8 cellular contexts compared by ENCODE assay signal in genomic region chr16:4323845-4324478, GRCh38. TPM values are rescaled to one million over a fixed set of nuclear protein-coding genes. Genes with fewer than 3 reads are reported as not detected.
DNase-seq lines count a peak whose midpoint lies in the region; ATAC-seq and TF ChIP-seq lines count a peak whose summit lies in the region.

No MANE protein-coding gene starts in this region.

- POLR2A ChIA-PET in Panc1 (lab: Charles Lee) (no interaction called here), OCI-LY7 (lab: Charles Lee) (no interaction called here)

- no peaks in the 10 kb centered on the region for H3K36me3 Mint-ChIP-seq in neural crest cell (ENCODE audit: low read depth)

- H3K27ac ChIP-seq in ACC112 (ENCODE audit: low read depth, low read length) = no peak overlapping the region; the same call in 1 of the 2 replicates
- peak overlapping the region; percentile 92 for H3K27ac ChIP-seq in Panc1 (ENCODE audit: low read length)
- no peak overlapping the region for H3K27ac ChIP-seq in OCI-LY7 (ENCODE audit: low read depth, low read length, poor library complexity, severe bottlenecking)

- H2AFZ ChIP-seq in ACC112 (ENCODE audit: low read length, unreplicated experiment) = no peak overlapping the region
- H2AFZ ChIP-seq in OCI-LY7 (ENCODE audit: low read length) = no peak overlapping the region

- H3K9me3 ChIP-seq in Panc1 (ENCODE audit: control insufficient read depth, insufficient read depth, low read depth, low read length) = no peaks in the 10 kb centered on the region
- H3K9me3 ChIP-seq in OCI-LY7 (ENCODE audit: low read length) = no peaks in the 10 kb centered on the region

- peak overlapping the region; percentile 77 for H3K4me3 Mint-ChIP-seq in neural crest cell

- in situ Hi-C loops in Panc1 (cut with HindIII; ENCODE audit: low pct_unique_long_range_greater_than_20kb, low sequenced_read_pairs) = no loop called here

- no peaks in the 10 kb centered on the region for H3K9me3 Mint-ChIP-seq in neural crest cell

- H3K36me3 ChIP-seq in ACC112 (ENCODE audit: insufficient read depth, low read length) = no peaks in the 10 kb centered on the region
- H3K36me3 ChIP-seq in Panc1 (ENCODE audit: control insufficient read depth, insufficient read depth, low read length) = no peaks in the 10 kb centered on the region
- no peaks in the 10 kb centered on the region for H3K36me3 ChIP-seq in OCI-LY7 (ENCODE audit: insufficient read depth, low read length)

- no peaks in the 10 kb centered on the region for H3K9me2 ChIP-seq in OCI-LY7 (ENCODE audit: insufficient read depth, low read length)

- intact Hi-C loops in Panc1 (cut with micrococcal nuclease; ENCODE audit: unreplicated experiment) (no loop called here), OCI-LY7 (cut with micrococcal nuclease; ENCODE audit: unreplicated experiment) (no loop called here)

- no peak for DNase-seq in Panc1 (ENCODE audit: low read depth, low spot score)
- peak; percentile 67 for DNase-seq in fibroblast of the aortic adventitia (ENCODE audit: low read depth)
- DNase-seq in neural crest cell (ENCODE audit: low read depth, low spot score) = peak; percentile 39
- DNase-seq in NCI-H524 treated with DMSO at 0.1 percent for 48 hours (lab: John Stamatoyannopoulos, UW) = no peak
- no peak for DNase-seq in OCI-LY7 (ENCODE audit: low spot score)
- no peak for DNase-seq in mesenteric fat pad (ENCODE audit: low spot score)
- no peak for DNase-seq in T-helper 1 cell

- CTCF ChIA-PET in Panc1 (lab: Charles Lee) (interaction anchor here (0.6 to 3.3 kb wide), 4 partner anchors 9 to 123 kb away, joined by 3 to 12 read pairs (median 5); no protein-coding TSS in a partner anchor), OCI-LY7 (lab: Charles Lee; ENCODE audit: unreplicated experiment) (no interaction called here)

- TF ChIP-seq CTCF in Panc1 (IDR thresholded peaks at IDR 0.05) (no peak), fibroblast of the aortic adventitia (IDR thresholded peaks at IDR 0.05; ENCODE audit: insufficient read depth, low read length) (no peak), neural crest cell (conservative IDR thresholded peaks at IDR 0.05) (no peak), OCI-LY7 (conservative IDR thresholded peaks at IDR 0.05; ENCODE audit: low read length) (no peak)

- peak overlapping the region; percentile 86 for H3K27ac Mint-ChIP-seq in neural crest cell (ENCODE audit: unreplicated experiment)

- peaks cover 9% of the 10 kb centered on the region for H3K4me1 Mint-ChIP-seq in neural crest cell

- H3K27me3 Mint-ChIP-seq in neural crest cell (ENCODE audit: low read depth) = no peaks in the 10 kb centered on the region

- H3K79me2 ChIP-seq in ACC112 (ENCODE audit: control insufficient read depth, insufficient read depth, low read length, unreplicated experiment) (peaks cover 87% of the 10 kb centered on the region), OCI-LY7 (ENCODE audit: insufficient read depth, low read depth, low read length) (no peaks in the 10 kb centered on the region)

- H3K4me1 ChIP-seq in ACC112 (ENCODE audit: control insufficient read depth, insufficient read depth, low read length, unreplicated experiment) (peaks cover 49% of the 10 kb centered on the region), Panc1 (ENCODE audit: control insufficient read depth, insufficient read depth, low read length) (peaks cover 95% of the 10 kb centered on the region), OCI-LY7 (ENCODE audit: insufficient read depth, low read length, poor library complexity, severe bottlenecking) (peaks cover 15% of the 10 kb centered on the region)

- peak; percentile 62 for ATAC-seq in Panc1

- H3K27me3 ChIP-seq in ACC112 (ENCODE audit: insufficient read depth, low read length) (no peaks in the 10 kb centered on the region), Panc1 (ENCODE audit: control insufficient read depth, insufficient read depth, low read length) (no peaks in the 10 kb centered on the region)

- no TSS peak for BruUV-seq in Panc1 (replicated peaks; lab: Mats Ljungman, UMichigan)
- BruUV-seq in OCI-LY7 (replicated peaks; lab: Mats Ljungman, UMichigan) = no TSS peak

- H3K4me3 ChIP-seq in ACC112 (ENCODE audit: low read depth, low read length) (0 out of 2 replicates have a peak overlapping the region, but pooled peaks have one; percentile 23), Panc1 (ENCODE audit: low read depth in 2 of 2, low read length in 2 of 2) (peak overlapping the region; percentile 6 to 30; a peak in 3 of 4 replicates), fibroblast of the aortic adventitia (ENCODE audit: low read depth, low read length) (no peak overlapping the region), OCI-LY7 (ENCODE audit: low read depth, low read length, poor library complexity, severe bottlenecking) (no peak overlapping the region)

- no peak overlapping the region for H3K4me2 ChIP-seq in OCI-LY7 (ENCODE audit: low read length)

- no peaks in the 10 kb centered on the region for H4K20me1 ChIP-seq in OCI-LY7 (ENCODE audit: insufficient read depth, low read length)

RNA-seq across cellular contexts. Expression of gene GLIS2, which starts 8.1 kb away (rescaled TPM):
- total RNA-seq in Panc1 (2021; ENCODE audit: unreplicated experiment) (87.3 TPM), fibroblast of the aortic adventitia (ENCODE audit: low replicate concordance) (3.3 and 6.6 TPM in 2 replicates), neural crest cell (17.2 and 17.4 TPM in 2 replicates), OCI-LY7 (2022) (0.08 TPM in 1 of 2 replicates, not detected in the other), mesenteric fat pad (14.2 TPM)
- polyA plus RNA-seq in Panc1 (2012; ENCODE audit: insufficient read length) = 78.7 TPM
- total RNA-seq in OCI-LY7 (2014; rRNA removed; shearing (Covaris generic)) = not detected in 2 replicates

RNA-seq across cellular contexts. Expression of gene PAM16, which starts 27.2 kb away (rescaled TPM):
- total RNA-seq in Panc1 (2021; ENCODE audit: unreplicated experiment) = 104 TPM
- 105 TPM for polyA plus RNA-seq in Panc1 (2012; ENCODE audit: insufficient read length)
- total RNA-seq in fibroblast of the aortic adventitia (ENCODE audit: low replicate concordance) = 5.0 and 20.2 TPM in 2 replicates
- 36.2 and 43.3 TPM in 2 replicates for total RNA-seq in neural crest cell
- total RNA-seq in OCI-LY7 (2014; rRNA removed; shearing (Covaris generic)) = 80.6 and 92.1 TPM in 2 replicates
- 77.4 and 82.4 TPM in 2 replicates for total RNA-seq in OCI-LY7 (2022)
- 38.2 TPM for total RNA-seq in mesenteric fat pad

RNA-seq across cellular contexts. Expression of gene VASN, which starts 47.7 kb away (rescaled TPM):
- total RNA-seq in Panc1 (2021; ENCODE audit: unreplicated experiment) (33.5 TPM), fibroblast of the aortic adventitia (ENCODE audit: low replicate concordance) (130 and 136 TPM in 2 replicates), neural crest cell (0.91 and 1.2 TPM in 2 replicates), OCI-LY7 (2022) (not detected in 2 replicates), mesenteric fat pad (26.6 TPM)
- polyA plus RNA-seq in Panc1 (2012; ENCODE audit: insufficient read length) = 34.7 TPM
- total RNA-seq in OCI-LY7 (2014; rRNA removed; shearing (Covaris generic)) = not detected in 2 replicates

RNA-seq across cellular contexts. Expression of gene TFAP4, which starts 51.1 kb away (rescaled TPM):
- 11.1 TPM for total RNA-seq in Panc1 (2021; ENCODE audit: unreplicated experiment)
- polyA plus RNA-seq in Panc1 (2012; ENCODE audit: insufficient read length) = 18.7 TPM
- total RNA-seq in fibroblast of the aortic adventitia (ENCODE audit: low replicate concordance) = 5.5 and 10.6 TPM in 2 replicates
- 36.9 and 37.9 TPM in 2 replicates for total RNA-seq in neural crest cell
- 30.8 and 41.2 TPM in 2 replicates for total RNA-seq in OCI-LY7 (2014; rRNA removed; shearing (Covaris generic))
- total RNA-seq in OCI-LY7 (2022) = 41.9 and 43.2 TPM in 2 replicates
- 8.2 TPM for total RNA-seq in mesenteric fat pad

Comparison
In these comparisons a context has a peak if more than half of its experiments do, and no peak if none do; other contexts are left out.
1. H3K4me3 ChIP-seq: peak in ACC112 (single experiment) and Panc1 (2 of 2); none in fibroblast of the aortic adventitia (single experiment) and OCI-LY7 (single experiment).
2. DNase-seq: peak in fibroblast of the aortic adventitia (single experiment) and neural crest cell (single experiment); none in Panc1 (single experiment), NCI-H524 treated with DMSO at 0.1 percent for 48 hours (single experiment), OCI-LY7 (single experiment), mesenteric fat pad (single experiment) and T-helper 1 cell (0 of 5).
3. RNA of gene VASN, which starts 47.7 kb away (total RNA-seq): 130 to 136 TPM in fibroblast of the aortic adventitia, 33.5 TPM in Panc1 (single experiment) and 26.6 TPM in mesenteric fat pad (single experiment); 0.91 to 1.2 TPM in neural crest cell and not detected in OCI-LY7; every median in the first group is over 10 times any median in the second.